In genomic region chr14:59583755-59584154, GRCh38 we compare ENCODE assay signal across 11 cellular contexts. TPM values are rescaled to one million over a fixed set of nuclear protein-coding genes. Genes with fewer than 3 reads are reported as not detected.
DNase-seq lines count a peak whose midpoint lies in the region; ATAC-seq and TF ChIP-seq lines count a peak whose summit lies in the region.
"Had no signal": no experiment of that assay in that cellular context is flagged by ENCODE, and none has a peak within 500 bp of the region (broad histone marks: within the 10 kb centered on the region; RNA-seq: fewer than 3 reads in every experiment).

No MANE protein-coding gene starts in this region.

- no peak for TF ChIP-seq CTCF in NB4 (IDR thresholded peaks at IDR 0.05; ENCODE audit: low read depth, low read length)

- no CpG with 5 or more reads among the region's 2 CpGs for WGBS in trophoblast cell (ENCODE audit: extremely low coverage, insufficient coverage, insufficient read length)

- no peaks in the 10 kb centered on the region for H3K4me1 ChIP-seq in trophoblast cell (ENCODE audit: control insufficient read depth in 1 of 2, insufficient read depth in 2 of 2, low read length in 2 of 2)
- H3K4me1 ChIP-seq: sigmoid colon had no signal

- H4K91ac ChIP-seq in trophoblast cell (ENCODE audit: low read depth, low read length) = no peak overlapping the region

- no peak overlapping the region for H4K8ac ChIP-seq in trophoblast cell (ENCODE audit: low read depth, low read length)

- H3K14ac ChIP-seq in trophoblast cell (ENCODE audit: low read length) = no peak overlapping the region

- no peak overlapping the region for H2AK5ac ChIP-seq in trophoblast cell (ENCODE audit: low read length)

- H3K23ac ChIP-seq in trophoblast cell (ENCODE audit: low read length) = no peak overlapping the region

- no peak overlapping the region for H2AFZ ChIP-seq in trophoblast cell (ENCODE audit: insufficient read depth, low read length, poor library complexity)

- ATAC-seq in HG03342 (IDR thresholded peaks at IDR 0.05; ENCODE audit: unreplicated experiment) = no peak

- H3K27me3 ChIP-seq in trophoblast cell (ENCODE audit: insufficient read depth, low read length) = no peaks in the 10 kb centered on the region
- H3K27me3 ChIP-seq: sigmoid colon had no signal

- no peaks in the 10 kb centered on the region for H3K36me3 ChIP-seq in trophoblast cell (ENCODE audit: control insufficient read depth in 1 of 2, insufficient read depth in 2 of 2, low read length in 2 of 2)
- H3K36me3 ChIP-seq: sigmoid colon had no signal

- no peak overlapping the region for H2BK5ac ChIP-seq in trophoblast cell (ENCODE audit: low read depth, low read length, poor library complexity)

- H3K18ac ChIP-seq in trophoblast cell (ENCODE audit: low read length) = no peak overlapping the region

- no peak overlapping the region for H2BK120ac ChIP-seq in trophoblast cell (ENCODE audit: insufficient read depth, low read length, poor library complexity)

- no peak overlapping the region for H3K27ac ChIP-seq in trophoblast cell (ENCODE audit: low read depth, low read length)
- H3K27ac ChIP-seq: sigmoid colon had no signal

- no peak overlapping the region for H3K9ac ChIP-seq in trophoblast cell (ENCODE audit: low read length)

- DNase-seq in NCI-H2171 treated with DMSO at 0.1 percent for 48 hours (lab: John Stamatoyannopoulos, UW) (peak; percentile 73), NCI-H2171 (lab: John Stamatoyannopoulos, UW) (no peak), NB4 (ENCODE audit: low read depth) (peak; percentile 9), cerebellum (ENCODE audit: low spot score) (peak; percentile 58), pons (ENCODE audit: low spot score) (peak; percentile 24), SHP77 (lab: John Stamatoyannopoulos, UW) (no peak), trophoblast cell (no peak)
- DNase-seq: ACHN, sigmoid colon had no signal

- no peak overlapping the region for H4K12ac ChIP-seq in trophoblast cell (ENCODE audit: low read depth, low read length)

- no peaks in the 10 kb centered on the region for H3K79me2 ChIP-seq in trophoblast cell (ENCODE audit: control insufficient read depth, insufficient read depth, low read length, poor library complexity)

- TF ChIP-seq POLR2A in NB4 (IDR thresholded peaks at IDR 0.05; ENCODE audit: extremely low read depth, insufficient read length) = no peak

- H3K9me3 ChIP-seq in trophoblast cell (ENCODE audit: insufficient read depth, low read depth, low read length) = no peaks in the 10 kb centered on the region
- H3K9me3 ChIP-seq: sigmoid colon had no signal

- H3K4me3 ChIP-seq in NB4 (ENCODE audit: low read depth, low read length) (no peak overlapping the region), trophoblast cell (ENCODE audit: low read depth, low read length) (no peak overlapping the region)

- no peak overlapping the region for H3K4me2 ChIP-seq in trophoblast cell (ENCODE audit: low read length)

- no peak overlapping the region for H3K4ac ChIP-seq in trophoblast cell (ENCODE audit: low read depth, low read length)

- no peaks in the 10 kb centered on the region for H3K79me1 ChIP-seq in trophoblast cell (ENCODE audit: low read length)

- no peak overlapping the region for H2BK12ac ChIP-seq in trophoblast cell (ENCODE audit: low read length)

RNA-seq across cellular contexts. Expression of gene CCDC175, which starts 7.1 kb away (rescaled TPM):
- 14.2 TPM for total RNA-seq in cerebellum
- polyA plus RNA-seq in trophoblast cell (2013) = not detected in 2 replicates
- total RNA-seq: glomerular endothelial cell, sigmoid colon had no signal
- polyA plus RNA-seq: sigmoid colon had no signal

Comparison
In these comparisons a context has a peak if more than half of its experiments do, and no peak if none do; other contexts are left out.
1. DNase-seq: peak in NCI-H2171 treated with DMSO at 0.1 percent for 48 hours (single experiment), NB4 (single experiment), cerebellum (single experiment) and pons (single experiment); none in NCI-H2171 (single experiment), SHP77 (0 of 2) and trophoblast cell (0 of 2).